ENCODE assay signal across 17 cellular contexts in genomic region chr7:153109561-153109960, GRCh38.
"Had no signal": no experiment of that assay in that cellular context is flagged by ENCODE, and none has a peak within 500 bp of the region (broad histone marks: within the 10 kb centered on the region; RNA-seq: fewer than 3 reads in every experiment).

No MANE protein-coding gene starts in this region.

- DNase-seq: colonic mucosa; cortex of kidney; dermis blood vessel endothelial cell; effector CD4-positive, alpha-beta T cell; effector CD8-positive, alpha-beta T cell; effector memory CD4-positive, alpha-beta T cell; effector memory CD8-positive, alpha-beta T cell; endodermal cell; erythroblast; esophagus squamous epithelium; foreskin fibroblast; foreskin keratinocyte; foreskin melanocyte; gastrocnemius medialis; glutamatergic neuron; heart left ventricle; heart right ventricle had no signal
